In genomic region chr13:76223565-76223964, GRCh38 we compare ENCODE assay signal across 24 cellular contexts.
DNase-seq lines count a peak whose midpoint lies in the region; ATAC-seq, FAIRE-seq and TF ChIP-seq lines count a peak whose summit lies in the region.
"Had no signal": no experiment of that assay in that cellular context is flagged by ENCODE, and none has a peak within 500 bp of the region (broad histone marks: within the 10 kb centered on the region; RNA-seq: fewer than 3 reads in every experiment).

No MANE protein-coding gene starts in this region.

- H3K27ac ChIP-seq in HepG2 (ENCODE audit: extremely low read length, insufficient read depth, low read length) (no peak overlapping the region), right lobe of liver (no peak overlapping the region)
- H3K27ac ChIP-seq: adrenal gland, GM23248, upper lobe of left lung had no signal

- no TSS peak for BruUV-seq in HepG2 (replicated peaks; lab: Mats Ljungman, UMichigan)

- H2AFZ ChIP-seq in HepG2 (ENCODE audit: low read length): no peak overlapping the region
- H2AFZ ChIP-seq: GM23248 had no signal

- in situ Hi-C loops in HepG2 (cut with HindIII; ENCODE audit: extremely low pct_ligation_motif_present, low pct_unique_long_range_greater_than_20kb): no loop called here

- TF ChIP-seq RAD21 in HepG2 (CRISPR knock-in tag; IDR thresholded peaks at IDR 0.05): no peak

- no peak overlapping the region for H3K4me2 ChIP-seq in HepG2 (ENCODE audit: low read depth, low read length)

- ATAC-seq in HepG2 (peak; percentile 73), right lobe of liver (no peak), left ventricle myocardium superior (peak; percentile 79), HG03521 (IDR thresholded peaks at IDR 0.05; ENCODE audit: unreplicated experiment) (no peak)
- ATAC-seq: stimulated activated naive CD8-positive, alpha-beta T cell treated with anti-CD3 and anti-CD28 coated beads, Interleukin-15, amount 100 ng/mL, for 72 hours had no signal

- DNase-seq in HepG2 (ENCODE audit: low spot score): no peak
- DNase-seq in right lobe of liver: no peak
- peak; percentile 48 for DNase-seq in OCI-M1 (lab: John Stamatoyannopoulos, UW)
- DNase-seq in left ventricle myocardium superior: no peak
- DNase-seq in NCI-H748 (lab: John Stamatoyannopoulos, UW; ENCODE audit: unreplicated experiment): no peak
- DNase-seq in T-helper 2 cell: no peak
- no peak for DNase-seq in NCI-H146 treated with DMSO at 0.1 percent for 48 hours (lab: John Stamatoyannopoulos, UW; ENCODE audit: unreplicated experiment)
- DNase-seq: activated CD4-positive, alpha-beta T cell treated with anti-CD3 and anti-CD28 coated beads for 1 hour; activated effector memory CD4-positive, alpha-beta T cell treated with Interleukin-2 at 50 U/mL for 16 hours; adrenal gland; CD4-positive, alpha-beta T cell; effector CD8-positive, alpha-beta T cell; GM23248; hippocampal formation; KBM-7; kidney glomerular epithelial cell; NCI-H1048; NCI-H2081; NCI-H510A; retina; SHP77 treated with DMSO at 0.1 percent for 48 hours; stimulated activated naive CD8-positive, alpha-beta T cell treated with anti-CD3 and anti-CD28 coated beads, Interleukin-15, amount 100 ng/mL, for 72 hours; upper lobe of left lung had no signal

- no peak for FAIRE-seq in HepG2 (lab: Jason Lieb, UNC)

- no peaks in the 10 kb centered on the region for H3K79me2 ChIP-seq in HepG2 (ENCODE audit: insufficient read depth, low read length)

- POLR2A ChIA-PET in HepG2 (lab: Yijun Ruan, JAX): no interaction called here

- intact Hi-C loops in HepG2 (cut with micrococcal nuclease; ENCODE audit: unreplicated experiment) (no loop called here), right lobe of liver (cut with DNase I) (no loop called here), left ventricle myocardium superior (cut with micrococcal nuclease) (loop anchor here (10.0 kb wide), 1 partner anchor 241 kb away; no protein-coding TSS in a partner anchor)

- H3K9me3 ChIP-seq in HepG2 (ENCODE audit: low read length) (no peaks in the 10 kb centered on the region), right lobe of liver (no peaks in the 10 kb centered on the region)
- H3K9me3 ChIP-seq: adrenal gland, upper lobe of left lung had no signal

- no peak overlapping the region for H3K4me3 ChIP-seq in HepG2 (replicated peaks in 1 of 3; ENCODE audit: insufficient read depth in 1 of 3, low read depth in 2 of 3, low read length in 3 of 3)
- no peak overlapping the region for H3K4me3 ChIP-seq in right lobe of liver
- H3K4me3 ChIP-seq: adrenal gland, GM23248, upper lobe of left lung had no signal

- 6% methylated on average over 2 of the region's 2 CpGs for WGBS in HepG2 (ENCODE audit: low lambda C conversion rate)
- whole genome bisulfite sequencing in right lobe of liver (ENCODE audit: insufficient coverage, low coverage, low lambda C conversion rate, missing lambda C conversion rate): 50% methylated on average over 2 of the region's 2 CpGs

- TF ChIP-seq POLR2A in HepG2 (IDR thresholded peaks at IDR 0.05; ENCODE audit: insufficient read depth in 1 of 2, low read depth in 2 of 2, low read length in 2 of 2) (no peak), right lobe of liver (IDR thresholded peaks at IDR 0.05) (no peak)

- TF ChIP-seq CTCF in HepG2 (CRISPR knock-in tag; IDR thresholded peaks at IDR 0.05): peak; percentile 37
- no peak for TF ChIP-seq CTCF in right lobe of liver (IDR thresholded peaks at IDR 0.05)

- H3K4me1 ChIP-seq in HepG2 (ENCODE audit: insufficient read depth, low read length): no peaks in the 10 kb centered on the region
- no peaks in the 10 kb centered on the region for H3K4me1 ChIP-seq in right lobe of liver
- H3K4me1 ChIP-seq: adrenal gland had no signal

- CTCF ChIA-PET in HepG2 (lab: Yijun Ruan, JAX; ENCODE audit: low intra/inter-chr PET ratio, low total read pairs): no interaction called here

- H4K20me1 ChIP-seq in HepG2 (ENCODE audit: insufficient read depth, low read length): no peaks in the 10 kb centered on the region

- H3K9ac ChIP-seq in HepG2 (ENCODE audit: insufficient read depth, low read depth, low read length): no peak overlapping the region
- H3K9ac ChIP-seq: GM23248 had no signal

- no peak for TF ChIP-seq EP300 in HepG2 (IDR thresholded peaks at IDR 0.05; ENCODE audit: low read depth in 2 of 2, low read length in 2 of 2)
- TF ChIP-seq EP300 in HepG2 (CRISPR knock-in tag; IDR thresholded peaks at IDR 0.05; ENCODE audit: borderline replicate concordance): no peak

- H3K27me3 ChIP-seq in HepG2 (ENCODE audit: control insufficient read depth in 1 of 2, insufficient read depth in 2 of 2, low read length in 2 of 2): no peaks in the 10 kb centered on the region
- H3K27me3 ChIP-seq in right lobe of liver: no peaks in the 10 kb centered on the region
- H3K27me3 ChIP-seq: adrenal gland, upper lobe of left lung had no signal

- H3K36me3 ChIP-seq in HepG2 (replicated peaks in 1 of 2; ENCODE audit: control insufficient read depth in 1 of 2, insufficient read depth in 2 of 2, low read length in 2 of 2): no peaks in the 10 kb centered on the region
- H3K36me3 ChIP-seq in right lobe of liver: no peaks in the 10 kb centered on the region
- H3K36me3 ChIP-seq: adrenal gland, upper lobe of left lung had no signal

TF ChIP-seq in HepG2, 621 proteins besides CTCF, POLR2A, EP300 and RAD21:
- TF ChIP-seq ZNF337 (CRISPR knock-in tag; IDR thresholded peaks at IDR 0.05; ENCODE audit: borderline replicate concordance, low read depth) (no peak), STAG1 (CRISPR knock-in tag; IDR thresholded peaks at IDR 0.05) (0 out of 2 replicates have a peak, but pooled peaks have one; percentile 15)

Comparison
In these comparisons a context has a peak if more than half of its experiments do, and no peak if none do; other contexts are left out.
1. ATAC-seq: peak in HepG2 (single experiment) and left ventricle myocardium superior (single experiment); none in right lobe of liver (0 of 4) and HG03521 (single experiment).